In genomic region chr21:41604583-41605041, GRCh38 we compare ENCODE assay signal across 1 cellular context.
A peak's percentile ranks its signal among the peaks of the same experiment; 100 is the strongest.
TF ChIP-seq lines count a peak whose summit lies in the region.

No MANE protein-coding gene starts in this region.

TF ChIP-seq in WTC11, 78 proteins besides CTCF, POLR2A, EP300 and RAD21:
- TF ChIP-seq ZNF532 (CRISPR knock-in tag; IDR thresholded peaks at IDR 0.05; ENCODE audit: borderline replicate concordance) (no peak), ZNF512 (CRISPR knock-in tag; IDR thresholded peaks at IDR 0.05; ENCODE audit: borderline replicate concordance) (0 out of 2 replicates have a peak, but pooled peaks have one; percentile 66)
TF ChIP-seq in WTC11: peak in this region for 1.
